ENCODE assay signal across 8 cellular contexts in genomic region chr15:63506537-63507035, GRCh38. TPM values are rescaled to one million over a fixed set of nuclear protein-coding genes. Genes with fewer than 3 reads are reported as not detected.
DNase-seq lines count a peak whose midpoint lies in the region; ATAC-seq and TF ChIP-seq lines count a peak whose summit lies in the region.

No MANE protein-coding gene starts in this region.

- H3K4me1 ChIP-seq in BLaER1 (peaks cover 77% of the 10 kb centered on the region), IMR-90 (ENCODE audit: control insufficient read depth, insufficient read depth, low read length) (peaks cover 21% of the 10 kb centered on the region), thyroid gland (peaks cover 38 to 63% of the 10 kb centered on the region in 2 donors)

- no peak overlapping the region for H2BK120ac ChIP-seq in IMR-90 (ENCODE audit: low read depth, low read length)

- H3K9ac ChIP-seq in BLaER1 (peak overlapping the region; percentile 99), IMR-90 (ENCODE audit: low read depth, low read length) (no peak overlapping the region)

- H4K5ac ChIP-seq in IMR-90 (ENCODE audit: low read depth, low read length): no peak overlapping the region

- H3K9me3 ChIP-seq in BLaER1 (no peaks in the 10 kb centered on the region), IMR-90 (ENCODE audit: control insufficient read depth, insufficient read depth, low read length) (no peaks in the 10 kb centered on the region), thyroid gland (no peaks in the 10 kb centered on the region)

- H3K36me3 ChIP-seq in BLaER1 (no peaks in the 10 kb centered on the region), IMR-90 (ENCODE audit: control insufficient read depth, insufficient read depth, low read length) (no peaks in the 10 kb centered on the region), thyroid gland (no peaks in the 10 kb centered on the region)

- no peak for ATAC-seq in IMR-90 (ENCODE audit: low read depth)
- no peak for ATAC-seq in HG02642 (IDR thresholded peaks at IDR 0.05; ENCODE audit: poor library complexity, unreplicated experiment)
- ATAC-seq in GM21515 (IDR thresholded peaks at IDR 0.05; ENCODE audit: unreplicated experiment): no peak

- no peak overlapping the region for H2BK20ac ChIP-seq in IMR-90 (ENCODE audit: low read depth, low read length)

- dilution Hi-C loops in IMR-90 (cut with HindIII; ENCODE audit: low sequenced_read_pairs, unreplicated experiment): no loop called here

- BruUV-seq in IMR-90 (replicated peaks; lab: Mats Ljungman, UMichigan): no TSS peak

- no peak overlapping the region for H2BK15ac ChIP-seq in IMR-90 (ENCODE audit: low read depth, low read length)

- H3K27me3 ChIP-seq in BLaER1 (no peaks in the 10 kb centered on the region), IMR-90 (ENCODE audit: control insufficient read depth, insufficient read depth, low read length) (no peaks in the 10 kb centered on the region), thyroid gland (no peaks in the 10 kb centered on the region)

- in situ Hi-C loops in IMR-90 (cut with MboI; ENCODE audit: low sequenced_read_pairs): no loop called here

- peak overlapping the region; percentile 93 for H3K27ac Mint-ChIP-seq in activated naive CD8-positive, alpha-beta T cell
- H3K27ac Mint-ChIP-seq in mesothelial cell of epicardium: peak overlapping the region; percentile 35

- no peak overlapping the region for H2AFZ ChIP-seq in IMR-90 (replicated peaks; ENCODE audit: low read length, poor library complexity)

- H4K91ac ChIP-seq in IMR-90 (ENCODE audit: insufficient read depth, low read depth, low read length): no peak overlapping the region

- 0 out of 2 replicates have a peak overlapping the region, but pooled peaks have one; percentile 19 for H3K14ac ChIP-seq in IMR-90 (replicated peaks; ENCODE audit: low read depth, low read length)

- H3K4me1 Mint-ChIP-seq in activated naive CD8-positive, alpha-beta T cell (ENCODE audit: low read depth): peaks cover 80% of the 10 kb centered on the region
- H3K4me1 Mint-ChIP-seq in mesothelial cell of epicardium: peaks cover 73% of the 10 kb centered on the region

- CTCF ChIA-PET in IMR-90 (lab: Yijun Ruan, JAX): interaction anchor here (1.4 kb wide), 1 partner anchor 40 kb away, joined by 9 read pairs; no protein-coding TSS in a partner anchor

- POLR2A ChIA-PET in IMR-90 (lab: Charles Lee; ENCODE audit: unreplicated experiment): no interaction called here

- peaks cover 4% of the 10 kb centered on the region for H3K9me3 Mint-ChIP-seq in activated naive CD8-positive, alpha-beta T cell (ENCODE audit: low read depth)
- no peaks in the 10 kb centered on the region for H3K9me3 Mint-ChIP-seq in mesothelial cell of epicardium

- peak overlapping the region; percentile 15; the same call in 1 of the 2 replicates for H3K23ac ChIP-seq in IMR-90 (ENCODE audit: low read depth, low read length)

- H3K56ac ChIP-seq in IMR-90 (ENCODE audit: extremely low read depth, insufficient read depth, low read length): no peak overlapping the region

- H3K18ac ChIP-seq in IMR-90 (ENCODE audit: low read depth, low read length): no peak overlapping the region

- no peak for TF ChIP-seq RAD21 in IMR-90 (IDR thresholded peaks at IDR 0.05; ENCODE audit: low read length)

- H2AK9ac ChIP-seq in IMR-90 (replicated peaks; ENCODE audit: low read depth, low read length, poor library complexity): no peak overlapping the region

- no peak overlapping the region for H2AK5ac ChIP-seq in IMR-90 (ENCODE audit: low read depth, low read length)

- peaks cover 8 to 58% of the 10 kb centered on the region in 2 experiments for H3K79me1 ChIP-seq in IMR-90 (ENCODE audit: low read depth in 1 of 2, low read length in 2 of 2)

- H3K4me2 ChIP-seq in BLaER1 (peak overlapping the region; percentile 96), IMR-90 (ENCODE audit: low read depth, low read length) (peak overlapping the region; percentile 25)

- peaks cover 18% of the 10 kb centered on the region for H3K9me1 ChIP-seq in IMR-90 (ENCODE audit: insufficient read depth, low read length)

- DNase-seq in IMR-90 (no peak), mesothelial cell of epicardium (ENCODE audit: low spot score in 2 of 2, unreplicated experiment in 2 of 2) (no peak), thyroid gland (no peak), AML-193 (lab: John Stamatoyannopoulos, UW) (no peak)

- H4K8ac ChIP-seq in IMR-90 (ENCODE audit: low read depth in 2 of 2, low read length in 2 of 2): no peak overlapping the region

- H3K4me3 ChIP-seq in BLaER1 (peak overlapping the region; percentile 90), IMR-90 (ENCODE audit: insufficient read depth, low read depth, low read length) (no peak overlapping the region), thyroid gland (replicated peaks in 1 of 3) (peak overlapping the region in 1 of 3 donors; percentile 79)

- H3K36me3 Mint-ChIP-seq in activated naive CD8-positive, alpha-beta T cell: no peaks in the 10 kb centered on the region
- H3K36me3 Mint-ChIP-seq in mesothelial cell of epicardium: no peaks in the 10 kb centered on the region

- intact Hi-C loops in IMR-90 (cut with micrococcal nuclease): no loop called here
- intact Hi-C loops in thyroid gland (cut with DNase I): loop anchor here (10.0 kb wide), 1 partner anchor 48 kb away; no protein-coding TSS in a partner anchor

- WGBS in IMR-90 (ENCODE audit: extremely low coverage in 2 of 2, insufficient read length in 1 of 2), 2 experiments: 65% methylated on average over 4 of the region's 8 CpGs; no CpG with 5 or more reads in 1 of the 2 experiments
- WGBS in thyroid gland, 2 donors: 82 to 89% methylated on average over 8 of the region's 8 CpGs

- no peak for TF ChIP-seq CTCF in IMR-90 (conservative IDR thresholded peaks at IDR 0.05; ENCODE audit: low read depth, low read length)
- no peak for TF ChIP-seq CTCF in mesothelial cell of epicardium (IDR thresholded peaks at IDR 0.05; ENCODE audit: unreplicated experiment)
- no peak for TF ChIP-seq CTCF in thyroid gland (IDR thresholded peaks at IDR 0.05)

- peak overlapping the region; percentile 91 for H3K4me3 Mint-ChIP-seq in activated naive CD8-positive, alpha-beta T cell
- peak overlapping the region; percentile 86 for H3K4me3 Mint-ChIP-seq in mesothelial cell of epicardium

- no peak overlapping the region for H2BK5ac ChIP-seq in IMR-90 (ENCODE audit: low read depth, low read length, poor library complexity, severe bottlenecking)

- TF ChIP-seq POLR2A in IMR-90 (IDR thresholded peaks at IDR 0.05; ENCODE audit: low read depth, low read length) (no peak), thyroid gland (IDR thresholded peaks at IDR 0.05) (no peak)

- peaks cover 61% of the 10 kb centered on the region for H4K20me1 ChIP-seq in BLaER1
- peaks cover 47% of the 10 kb centered on the region; the same call in 1 of the 2 replicates for H4K20me1 ChIP-seq in IMR-90 (ENCODE audit: insufficient read depth, low read length)

- no peaks in the 10 kb centered on the region for H3K27me3 Mint-ChIP-seq in activated naive CD8-positive, alpha-beta T cell
- H3K27me3 Mint-ChIP-seq in mesothelial cell of epicardium (ENCODE audit: low read depth): peaks cover 1% of the 10 kb centered on the region

- no peak overlapping the region for H3K27ac ChIP-seq in BLaER1
- no peak overlapping the region for H3K27ac ChIP-seq in IMR-90 (ENCODE audit: insufficient read depth, low read length)
- no peak overlapping the region for H3K27ac ChIP-seq in thyroid gland

- no peak overlapping the region for H3K4ac ChIP-seq in IMR-90 (ENCODE audit: low read depth, low read length)

TF ChIP-seq in IMR-90, 13 proteins besides CTCF, POLR2A, EP300 and RAD21:
- TF ChIP-seq ELK1 (IDR thresholded peaks at IDR 0.05; ENCODE audit: borderline replicate concordance, low read depth, low read length): no peak
- TF ChIP-seq BHLHE40 (IDR thresholded peaks at IDR 0.05; ENCODE audit: low read depth, low read length): no peak
- no peak for TF ChIP-seq RCOR1 (IDR thresholded peaks at IDR 0.05; ENCODE audit: insufficient replicate concordance, low read length)
- TF ChIP-seq SMC3 (IDR thresholded peaks at IDR 0.05; ENCODE audit: low read depth, low read length): no peak
- TF ChIP-seq CEBPB (IDR thresholded peaks at IDR 0.05; ENCODE audit: low read depth, low read length): peak; percentile 90
- no peak for TF ChIP-seq CHD1 (IDR thresholded peaks at IDR 0.05; ENCODE audit: low read depth, low read length)

RNA-seq across cellular contexts. Expression of gene USP3, which starts 2.2 kb away (rescaled TPM):
- total RNA-seq in IMR-90 (2012; rRNA removed): 46.7 and 52.3 TPM in 2 replicates
- 13.7 and 17.3 TPM in 2 replicates for polyA plus RNA-seq in IMR-90 (2012; rRNA removed)
- 6.2 and 15.2 TPM in 2 replicates for polyA plus RNA-seq in IMR-90 (2012; cell fraction: cytosol; rRNA removed)
- 23.8 and 84.1 TPM in 2 replicates for polyA plus RNA-seq in IMR-90 (2012; cell fraction: nucleus; rRNA removed; ENCODE audit: low replicate concordance)
- 65.7 to 72.7 TPM (median 71.7 TPM) in 3 replicates for total RNA-seq in mesothelial cell of epicardium
- total RNA-seq in thyroid gland: 10 to 100 TPM; 42.9 to 82.2 (median 53.7) TPM
